8 cellular contexts compared by ENCODE assay signal in the genomic region with DNA sequence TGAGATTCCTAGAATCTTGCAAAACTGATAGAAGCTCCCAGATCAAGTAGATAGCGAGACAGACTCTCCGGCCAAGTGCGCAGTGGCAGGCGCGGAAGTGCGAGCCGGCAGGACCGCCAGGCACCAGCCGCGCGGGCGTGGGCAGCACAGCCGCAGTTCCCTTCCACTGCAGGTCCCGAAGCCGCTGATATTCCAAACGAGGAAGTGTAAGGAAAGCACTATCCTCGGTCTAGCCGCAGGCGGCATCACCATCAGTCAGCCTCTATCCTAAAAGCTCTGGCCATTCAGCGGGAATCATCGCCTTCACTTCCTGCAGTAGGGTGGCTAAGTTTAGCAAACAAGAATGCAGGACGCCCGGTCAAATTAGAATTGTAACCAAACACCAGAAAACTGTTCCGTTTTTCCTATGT. TPM values are rescaled to one million over a fixed set of nuclear protein-coding genes. Genes with fewer than 3 reads are reported as not detected.
DNase-seq lines count a peak whose midpoint lies in the region; ATAC-seq lines count a peak whose summit lies in the region.

No MANE protein-coding gene starts in this region.

- peak; percentile 38 for ATAC-seq in GM18909 (IDR thresholded peaks at IDR 0.05; ENCODE audit: poor library complexity, unreplicated experiment)
- ATAC-seq in HG03103 (IDR thresholded peaks at IDR 0.05; ENCODE audit: low read depth, unreplicated experiment), result peak; percentile 31
- peak; percentile 65 to 74 for ATAC-seq in right cardiac atrium

- under 1% methylated on average over 24 of the region's 24 CpGs for WGBS in right cardiac atrium

- intact Hi-C loops in right cardiac atrium (cut with DNase I), result loop anchor here in 1 of 4 donors (2.0 kb wide), 1 partner anchor 16 kb away; no protein-coding TSS in a partner anchor

- H3K4me3 ChIP-seq in right cardiac atrium (ENCODE audit: low read length), result peak overlapping the region; percentile 69

- DNase-seq in COLO668 (lab: John Stamatoyannopoulos, UW; ENCODE audit: unreplicated experiment) (peak; percentile 76), OCI-M1 (lab: John Stamatoyannopoulos, UW) (peak; percentile 80), anterior cingulate cortex (lab: John Stamatoyannopoulos, UW) (peak in 50 of 58 donors; percentile 5 to 66 (median 28)), right cardiac atrium (peak; percentile 57 to 84 (median 78)), pons (ENCODE audit: low spot score) (peak; percentile 62), retina (no peak)

- H3K27ac ChIP-seq in right cardiac atrium (ENCODE audit: low read length), result peak overlapping the region; percentile 96

- no peaks in the 10 kb centered on the region for H3K4me1 ChIP-seq in right cardiac atrium (ENCODE audit: control insufficient read depth, insufficient read depth, low read length)

- H3K27me3 ChIP-seq in right cardiac atrium (ENCODE audit: control insufficient read depth, insufficient read depth), result no peaks in the 10 kb centered on the region

- H3K9me3 ChIP-seq in right cardiac atrium (ENCODE audit: control insufficient read depth, low read length), result no peaks in the 10 kb centered on the region

RNA-seq across cellular contexts. Expression of gene GLRX2, which starts 0.7 kb away (rescaled TPM):
- 10 to 100 TPM; 25.3 to 32.7 (median 30.2) TPM for total RNA-seq in right cardiac atrium
- 37.3 TPM for polyA plus RNA-seq in right cardiac atrium

RNA-seq across cellular contexts. Expression of gene CDC73, which starts 17.3 kb away (rescaled TPM):
- total RNA-seq in right cardiac atrium, result 10 to 100 TPM; 53.5 to 60.9 (median 55.4) TPM
- polyA plus RNA-seq in right cardiac atrium, result 12.4 TPM

RNA-seq across cellular contexts. Expression of gene RO60, which starts 45.1 kb away (rescaled TPM):
- total RNA-seq in right cardiac atrium, result 10 to 100 TPM; 50.7 to 60.8 (median 58.0) TPM
- 11.1 TPM for polyA plus RNA-seq in right cardiac atrium

RNA-seq across cellular contexts. Expression of gene UCHL5, which starts 45.3 kb away (rescaled TPM):
- total RNA-seq in right cardiac atrium, result 10 to 100 TPM; 34.2 to 39.4 (median 36.7) TPM
- polyA plus RNA-seq in right cardiac atrium, result 26.9 TPM
